In the genomic region with DNA sequence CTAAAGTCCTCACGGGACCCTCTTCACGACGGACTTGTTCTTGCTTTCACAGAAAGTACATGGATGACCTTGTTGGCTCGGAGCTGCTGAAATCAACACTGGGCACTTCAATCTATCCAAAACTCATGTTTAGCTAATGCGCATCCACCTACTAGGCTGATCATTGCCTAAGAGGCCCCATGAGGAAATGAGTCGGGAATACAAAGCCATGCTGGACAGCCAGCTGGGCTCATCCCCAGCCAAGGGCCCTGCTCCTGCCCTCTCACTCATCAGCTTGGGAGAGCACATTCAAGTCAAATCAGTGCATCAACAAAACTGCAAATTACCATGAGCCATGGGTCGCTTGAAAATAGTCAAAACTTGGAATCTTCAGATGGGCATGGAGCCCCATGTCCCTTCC, we compare ENCODE assay signal across 1 cellular context.
TF ChIP-seq lines count a peak whose summit lies in the region.

No MANE protein-coding gene starts in this region.

TF ChIP-seq in IMR-90, 13 proteins besides CTCF, POLR2A, EP300 and RAD21:
- TF ChIP-seq MXI1 (IDR thresholded peaks at IDR 0.05; ENCODE audit: borderline replicate concordance, low read depth, low read length) (no peak), CEBPB (IDR thresholded peaks at IDR 0.05; ENCODE audit: low read depth, low read length) (no peak), RCOR1 (IDR thresholded peaks at IDR 0.05; ENCODE audit: insufficient replicate concordance, low read length) (no peak), SMC3 (IDR thresholded peaks at IDR 0.05; ENCODE audit: low read depth, low read length) (no peak), MAZ (IDR thresholded peaks at IDR 0.05; ENCODE audit: borderline replicate concordance, low read depth, low read length) (no peak), MAFK (IDR thresholded peaks at IDR 0.05; ENCODE audit: low read depth, low read length) (no peak), ELK1 (IDR thresholded peaks at IDR 0.05; ENCODE audit: borderline replicate concordance, low read depth, low read length) (no peak), FOS (IDR thresholded peaks at IDR 0.05; ENCODE audit: low read depth, low read length) (no peak), CHD1 (IDR thresholded peaks at IDR 0.05; ENCODE audit: low read depth, low read length) (no peak), NFE2L2 (IDR thresholded peaks at IDR 0.05; ENCODE audit: low read depth, low read length) (no peak), USF2 (IDR thresholded peaks at IDR 0.05; ENCODE audit: low read depth, low read length) (no peak), RFX5 (IDR thresholded peaks at IDR 0.05; ENCODE audit: low read depth, low read length) (no peak), BHLHE40 (IDR thresholded peaks at IDR 0.05; ENCODE audit: low read depth, low read length) (no peak)
